In genomic region chr1:51234721-51235425, GRCh38 we compare ENCODE assay signal across 8 cellular contexts. TPM values are rescaled to one million over a fixed set of nuclear protein-coding genes. Genes with fewer than 3 reads are reported as not detected.
A peak's percentile ranks its signal among the peaks of the same experiment; 100 is the strongest.
DNase-seq lines count a peak whose midpoint lies in the region; ATAC-seq, FAIRE-seq and TF ChIP-seq lines count a peak whose summit lies in the region.

No MANE protein-coding gene starts in this region.

- no peaks in the 10 kb centered on the region for H3K9me3 ChIP-seq in kidney (ENCODE audit: control insufficient read depth in 1 of 2, low read length in 2 of 2)

- H3K27ac ChIP-seq in kidney (ENCODE audit: low read depth in 2 of 2, low read length in 2 of 2), result peak overlapping the region; percentile 90 to 97

- H3K4me3 ChIP-seq in kidney (ENCODE audit: low read length in 2 of 2), result peak overlapping the region; percentile 21 to 99

- intact Hi-C loops in kidney (cut with DNase I), result no loop called here

- in situ Hi-C loops in GM13976 (cut with MboI; ENCODE audit: low sequenced_read_pairs, unreplicated experiment), result no loop called here

- TF ChIP-seq CTCF in GM13976 (IDR thresholded peaks at IDR 0.05; ENCODE audit: borderline replicate concordance, control extremely low read depth, extremely low read depth, insufficient read depth, missing control alignments) (no peak), kidney (IDR thresholded peaks at IDR 0.05; ENCODE audit: borderline replicate concordance, extremely low read depth, insufficient read depth) (no peak)

- peak; percentile 62 for ATAC-seq in HG02678 (IDR thresholded peaks at IDR 0.05; ENCODE audit: unreplicated experiment)

- H3K9ac ChIP-seq in kidney (ENCODE audit: low read length in 2 of 2), result peak overlapping the region in 1 of 2 donors; percentile 100

- FAIRE-seq in kidney (lab: Jason Lieb, UNC) (no peak), HTR-8/SVneo (lab: Jason Lieb, UNC) (no peak)

- DNase-seq in GM13976 (ENCODE audit: low spot score), result peak; percentile 64
- DNase-seq in NCI-H128 (lab: John Stamatoyannopoulos, UW; ENCODE audit: unreplicated experiment), result peak; percentile 92
- DNase-seq in SW480 (ENCODE audit: low spot score), result peak; percentile 35
- DNase-seq in astrocyte of the hippocampus (ENCODE audit: low read depth, low spot score), result peak; percentile 58
- peak; percentile 84 for DNase-seq in kidney
- peak in 3 of 4 experiments; percentile 16 to 27 (median 22) for DNase-seq in stimulated activated CD4-positive, alpha-beta T cell treated with anti-CD3 and anti-CD28 coated beads, Interleukin-1b, Interleukin-23, amount 100 ng/mL, for 24 hours (ENCODE audit: low read depth in 4 of 4, low spot score in 1 of 4)
- DNase-seq in HTR-8/SVneo (ENCODE audit: insufficient read length, low spot score), result no peak

- no peaks in the 10 kb centered on the region for H3K36me3 ChIP-seq in kidney (ENCODE audit: control insufficient read depth in 1 of 2, insufficient read depth in 2 of 2, low read length in 2 of 2)

- H3K4me1 ChIP-seq in kidney (ENCODE audit: control insufficient read depth in 1 of 2, insufficient read depth in 1 of 2, low read depth in 1 of 2, low read length in 2 of 2), result peaks cover 8 to 11% of the 10 kb centered on the region in 2 donors

RNA-seq across cellular contexts. Expression of gene RNF11, which starts 1.2 kb away (rescaled TPM):
- 105 TPM for total RNA-seq in kidney
- polyA plus RNA-seq in kidney (ENCODE audit: insufficient read depth, low read depth, low replicate concordance), result 62.5 TPM
